Comparison of ENCODE assay signal across 8 cellular contexts in the genomic region with DNA sequence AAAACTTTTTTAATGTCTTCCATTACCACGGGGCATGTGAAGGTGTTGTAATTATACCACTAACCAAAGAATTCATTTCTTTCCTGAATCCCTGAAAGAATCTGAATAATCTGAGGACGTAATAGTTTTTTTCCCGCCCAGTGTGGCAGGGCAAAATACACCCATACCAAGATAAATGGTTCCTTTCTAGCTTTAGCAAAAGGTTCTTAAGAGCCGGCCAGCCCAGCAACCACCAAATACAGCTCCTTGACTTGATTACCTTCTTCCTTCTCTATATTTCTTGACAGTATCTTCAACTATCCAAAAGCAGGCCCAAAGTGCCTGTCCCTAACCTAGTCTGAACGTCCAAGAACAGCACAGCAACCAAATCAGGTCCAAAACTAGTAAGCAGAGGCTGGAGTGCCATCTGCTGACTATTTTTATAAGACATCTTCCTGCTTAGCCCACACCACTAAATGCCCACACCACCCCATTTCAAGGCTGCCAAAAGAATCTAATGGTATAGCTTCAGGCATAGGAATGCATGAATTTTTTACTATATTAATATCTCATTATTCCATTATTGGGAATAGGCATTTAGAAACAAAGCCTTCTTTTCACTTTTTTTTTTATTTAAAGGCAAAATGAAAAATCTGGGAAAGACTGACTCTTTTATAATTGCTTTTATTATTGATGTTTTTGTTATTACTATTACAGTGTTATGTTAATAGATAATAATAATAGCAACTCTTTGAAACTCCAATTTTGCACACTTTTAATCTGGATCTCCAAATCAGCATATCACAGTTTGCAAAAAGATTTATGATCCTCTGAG.
DNase-seq lines count a peak whose midpoint lies in the region; ATAC-seq, FAIRE-seq and TF ChIP-seq lines count a peak whose summit lies in the region.

No MANE protein-coding gene starts in this region.

- H4K5ac ChIP-seq in H9 (ENCODE audit: insufficient read length, low read depth, low read length), result no peak overlapping the region

- H2BK15ac ChIP-seq in H9 (ENCODE audit: low read depth, low read length), result no peak overlapping the region

- no peak overlapping the region for H2BK5ac ChIP-seq in H9 (ENCODE audit: insufficient read length, low read length)

- H3K27me3 Mint-ChIP-seq in H9 (ENCODE audit: low read depth), result peaks cover 13% of the 10 kb centered on the region

- no peak overlapping the region for H2BK12ac ChIP-seq in H9 (ENCODE audit: insufficient read length, low read depth, low read length)

- no peak overlapping the region for H2AFZ ChIP-seq in H9 (ENCODE audit: low read length)
- H2AFZ ChIP-seq in keratinocyte (ENCODE audit: control insufficient read depth, low read length), result no peak overlapping the region

- DNase-seq in CMK (ENCODE audit: low read depth) (peak; percentile 12), H9 (peak; percentile 50), NCI-H526 (lab: John Stamatoyannopoulos, UW) (peak; percentile 50 to 86), breast epithelium (ENCODE audit: low spot score in 2 of 2) (peak; percentile 48 to 52), keratinocyte (ENCODE audit: low read depth, low spot score) (no peak), thyroid gland (peak; percentile 46 to 51)

- H3K4me1 Mint-ChIP-seq in H9, result peaks cover 2 to 15% of the 10 kb centered on the region in 2 experiments; a peak in 2 of 4 replicates

- no peak overlapping the region for H3K27ac Mint-ChIP-seq in H9

- TF ChIP-seq CTCF in H9 (conservative IDR thresholded peaks at IDR 0.05) (peak; percentile 75), breast epithelium (IDR thresholded peaks at IDR 0.05) (peak; percentile 29 to 80 (median 79)), keratinocyte (optimal IDR thresholded peaks at IDR 0.05 in 1 of 3, IDR thresholded peaks at IDR 0.05 in 1 of 3, conservative IDR thresholded peaks at IDR 0.05 in 1 of 3; ENCODE audit: extremely low read depth in 1 of 3, insufficient read depth in 2 of 3, low read length in 3 of 3) (peak; percentile 54 to 70 (median 66)), thyroid gland (IDR thresholded peaks at IDR 0.05) (peak in 5 of 6 experiments; percentile 40 to 93 (median 77))

- no peak overlapping the region for H3T11ph ChIP-seq in H9 (ENCODE audit: low read length)

- ATAC-seq in GM19328 (IDR thresholded peaks at IDR 0.05; ENCODE audit: unreplicated experiment), result no peak
- no peak for ATAC-seq in HG02642 (IDR thresholded peaks at IDR 0.05; ENCODE audit: poor library complexity, unreplicated experiment)

- H3K9ac ChIP-seq in H9 (ENCODE audit: extremely low read depth, insufficient read length, low read length) (no peak overlapping the region), keratinocyte (ENCODE audit: control insufficient read depth, extremely low read depth, insufficient read depth, low read length) (no peak overlapping the region)

- intact Hi-C loops in breast epithelium (cut with DNase I; ENCODE audit: low total_unique reads), result loop anchor here (5.0 kb wide), 1 partner anchor 1086 kb away; no protein-coding TSS in a partner anchor
- intact Hi-C loops in thyroid gland (cut with DNase I), result loop anchor here (5.0 to 10.0 kb wide), 2 partner anchors 118 to 1086 kb away; no protein-coding TSS in a partner anchor

- no CpG with 5 or more reads among the region's 5 CpGs for WGBS in H9 (ENCODE audit: extremely low coverage, insufficient read length, low lambda C conversion rate)
- WGBS in thyroid gland, 2 donors, result 61 to 69% methylated on average over 5 of the region's 5 CpGs

- H3K14ac ChIP-seq in H9 (ENCODE audit: insufficient read depth, low read length), result no peak overlapping the region

- dilution Hi-C loops in keratinocyte (cut with MboI; ENCODE audit: extremely low pct_ligation_motif_present, low sequenced_read_pairs), result no loop called here

- H3K9me3 ChIP-seq in H9 (ENCODE audit: control insufficient read depth, low read depth, low read length) (no peaks in the 10 kb centered on the region), breast epithelium (no peaks in the 10 kb centered on the region), keratinocyte (ENCODE audit: control insufficient read depth, low read depth, low read length) (no peaks in the 10 kb centered on the region), thyroid gland (no peaks in the 10 kb centered on the region)

- H3K56ac ChIP-seq in H9 (ENCODE audit: insufficient read length, low read depth, low read length), result no peak overlapping the region

- H3K9me1 ChIP-seq in keratinocyte (ENCODE audit: control insufficient read depth, extremely low read depth, insufficient read depth, low read length), result no peaks in the 10 kb centered on the region

- H3K36me3 Mint-ChIP-seq in H9 (ENCODE audit: insufficient read depth in 1 of 3, low read depth in 3 of 3), result no peaks in the 10 kb centered on the region

- no peak overlapping the region for H3K4ac ChIP-seq in H9 (ENCODE audit: low read depth, low read length)

- H3K79me2 ChIP-seq in H9 (ENCODE audit: insufficient read depth, low read length), result no peaks in the 10 kb centered on the region
- H3K79me2 ChIP-seq in keratinocyte (ENCODE audit: control insufficient read depth, insufficient read depth, low read length), result no peaks in the 10 kb centered on the region

- H3K23ac ChIP-seq in H9 (ENCODE audit: insufficient read length, low read depth, low read length), result no peak overlapping the region

- no peaks in the 10 kb centered on the region for H3K79me1 ChIP-seq in H9 (ENCODE audit: insufficient read depth, low read depth, low read length, poor library complexity, severe bottlenecking)

- H3K27ac ChIP-seq in H9 (ENCODE audit: insufficient read length, low read depth, low read length), result no peak overlapping the region
- peak overlapping the region; percentile 26 to 36 for H3K27ac ChIP-seq in breast epithelium
- no peak overlapping the region for H3K27ac ChIP-seq in keratinocyte (ENCODE audit: control insufficient read depth, insufficient read depth, low read length)
- no peak overlapping the region for H3K27ac ChIP-seq in thyroid gland

- no peaks in the 10 kb centered on the region for H3K23me2 ChIP-seq in H9 (ENCODE audit: insufficient read length, low read depth, low read length, poor library complexity, severe bottlenecking)

- H4K91ac ChIP-seq in H9 (ENCODE audit: insufficient read length, low read depth, low read length), result no peak overlapping the region

- no peak overlapping the region for H2BK20ac ChIP-seq in H9 (ENCODE audit: low read depth, low read length, poor library complexity, severe bottlenecking)

- TF ChIP-seq POLR2A in breast epithelium (IDR thresholded peaks at IDR 0.05) (no peak), thyroid gland (IDR thresholded peaks at IDR 0.05) (no peak)

- H3K27me3 ChIP-seq in H9 (ENCODE audit: insufficient read depth, low read length) (no peaks in the 10 kb centered on the region), breast epithelium (no peaks in the 10 kb centered on the region), keratinocyte (ENCODE audit: control insufficient read depth, extremely low read depth, insufficient read depth, low read length) (peaks cover 10% of the 10 kb centered on the region), thyroid gland (no peaks in the 10 kb centered on the region)

- H3K36me3 ChIP-seq in breast epithelium, result no peaks in the 10 kb centered on the region
- H3K36me3 ChIP-seq in keratinocyte (ENCODE audit: control insufficient read depth in 2 of 2, extremely low read depth in 1 of 2, insufficient read depth in 2 of 2, low read length in 2 of 2), result no peaks in the 10 kb centered on the region
- no peaks in the 10 kb centered on the region for H3K36me3 ChIP-seq in thyroid gland

- H3K18ac ChIP-seq in H9 (ENCODE audit: insufficient read length, low read depth, low read length), result no peak overlapping the region

- no peaks in the 10 kb centered on the region for H4K20me1 ChIP-seq in H9 (ENCODE audit: control insufficient read depth, insufficient read depth, insufficient read length)
- no peaks in the 10 kb centered on the region for H4K20me1 ChIP-seq in keratinocyte (ENCODE audit: control insufficient read depth, extremely low read depth, insufficient read depth, low read length)

- no peaks in the 10 kb centered on the region for H3K9me3 Mint-ChIP-seq in H9

- no peak overlapping the region for H2BK120ac ChIP-seq in H9 (ENCODE audit: low read depth, low read length, poor library complexity, severe bottlenecking)

- FAIRE-seq in keratinocyte (lab: Jason Lieb, UNC), result peak; percentile 76

- H3K4me2 ChIP-seq in H9 (ENCODE audit: insufficient read depth, insufficient read length, low read length), result no peak overlapping the region
- no peak overlapping the region for H3K4me2 ChIP-seq in keratinocyte (ENCODE audit: control insufficient read depth, extremely low read depth, insufficient read depth, low read depth, low read length)

- H3K4me1 ChIP-seq in H9 (ENCODE audit: insufficient read depth, low read length), result no peaks in the 10 kb centered on the region
- H3K4me1 ChIP-seq in breast epithelium, result peaks cover 3 to 5% of the 10 kb centered on the region in 2 donors
- no peaks in the 10 kb centered on the region for H3K4me1 ChIP-seq in keratinocyte (ENCODE audit: control insufficient read depth, extremely low read depth, insufficient read depth, low read length)
- H3K4me1 ChIP-seq in thyroid gland, result peaks cover 17% of the 10 kb centered on the region in 2 donors

- H4K8ac ChIP-seq in H9 (replicated peaks; ENCODE audit: insufficient read length, low read depth, low read length), result no peak overlapping the region

- H3K4me3 ChIP-seq in breast epithelium (no peak overlapping the region), keratinocyte (ENCODE audit: control insufficient read depth in 2 of 3, extremely low read depth in 1 of 3, insufficient read depth in 2 of 3, low read depth in 1 of 3, low read length in 3 of 3) (no peak overlapping the region), thyroid gland (replicated peaks in 1 of 3) (no peak overlapping the region)

- no peak overlapping the region for H3K4me3 Mint-ChIP-seq in H9

- no peak overlapping the region for H2AK5ac ChIP-seq in H9 (ENCODE audit: insufficient read length, low read length)

Comparison
In these comparisons a context has a peak if more than half of its experiments do, and no peak if none do; other contexts are left out.
1. H3K27ac ChIP-seq: peak in breast epithelium (2 of 2); none in H9 (single experiment), keratinocyte (single experiment) and thyroid gland (0 of 3).
2. Peak in every context shown above with its lines, with median percentiles within 50 percentile points of each other: CTCF ChIP-seq.